21 cellular contexts compared by ENCODE assay signal in the genomic region with DNA sequence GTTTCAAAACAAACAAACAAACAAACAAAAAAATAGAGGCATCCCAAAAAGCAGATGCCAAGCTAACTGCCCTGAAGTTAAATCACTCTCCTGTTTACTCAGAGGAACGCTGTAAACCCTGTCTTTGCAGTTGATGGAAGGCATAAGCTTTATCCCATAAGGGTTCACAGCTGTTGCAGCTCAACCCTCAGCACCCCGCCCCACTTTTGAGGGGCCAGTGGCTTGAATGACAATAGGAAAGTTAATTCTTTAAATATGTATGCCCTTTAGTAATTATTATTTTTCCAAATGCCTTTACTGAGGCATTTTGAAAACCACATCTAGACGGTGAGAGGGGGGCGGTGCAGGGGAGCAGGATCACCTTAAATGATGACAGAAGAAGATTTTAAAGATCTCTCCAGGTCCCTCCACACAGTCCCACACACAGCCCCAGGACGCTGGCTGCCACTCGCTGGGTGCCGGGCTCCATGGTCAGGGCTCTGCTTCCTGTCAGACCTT.
"Had no signal": no experiment of that assay in that cellular context is flagged by ENCODE, and none has a peak within 500 bp of the region (broad histone marks: within the 10 kb centered on the region; RNA-seq: fewer than 3 reads in every experiment).

No MANE protein-coding gene starts in this region.

- H3K4me1 ChIP-seq: parathyroid adenoma, right lobe of liver, vagina had no signal

- H3K36me3 ChIP-seq: left ventricle myocardium inferior, neutrophil, right atrium auricular region, right lobe of liver, tibial nerve, vagina had no signal

- H3K27ac ChIP-seq: left ventricle myocardium inferior, neutrophil, parathyroid adenoma, psoas muscle, right atrium auricular region, right lobe of liver, tibial nerve, vagina had no signal

- H3K4me3 ChIP-seq: left ventricle myocardium inferior, psoas muscle, right atrium auricular region, right lobe of liver, smooth muscle cell, tibial nerve, vagina had no signal

- H3K27me3 ChIP-seq: neutrophil, right atrium auricular region, right lobe of liver, tibial nerve, vagina had no signal

- H3K9ac ChIP-seq: parathyroid adenoma had no signal

- FAIRE-seq: islet of Langerhans had no signal

- H3K79me2 ChIP-seq: parathyroid adenoma had no signal

- H2AFZ ChIP-seq: parathyroid adenoma had no signal

- DNase-seq: hypothalamus; immature natural killer cell; left ventricle myocardium inferior; naive thymus-derived CD8-positive, alpha-beta T cell; occipital lobe; psoas muscle; right lobe of liver; stimulated activated CD4-positive, alpha-beta T cell treated with anti-CD3 and anti-CD28 coated beads, Interleukin-1b, Interleukin-23, amount 100 ng/mL, for 48 hours; stimulated activated CD4-positive, alpha-beta T cell treated with anti-CD3 and anti-CD28 coated beads, Interleukin-2, amount 100 ng/mL, for 48 hours; stimulated activated CD4-positive, alpha-beta T cell treated with anti-CD3 and anti-CD28 coated beads, Interleukin-4, amount 100 ng/mL, for 4 hours; stimulated activated CD8-positive, alpha-beta memory T cell treated with anti-CD3 and anti-CD28 coated beads, Interleukin-4, amount 100 ng/mL, for 48 hours; stimulated activated naive CD4-positive, alpha-beta T cell treated with Interleukin-2 at 50 U/mL for 16 hours; stimulated activated naive CD8-positive, alpha-beta T cell treated with anti-CD3 and anti-CD28 coated beads, Interleukin-15, amount 100 ng/mL, for 72 hours had no signal

- H3K4me2 ChIP-seq: smooth muscle cell had no signal

- H3K9me3 ChIP-seq: left ventricle myocardium inferior, neutrophil, psoas muscle, right atrium auricular region, right lobe of liver, tibial nerve, vagina had no signal

- ATAC-seq: naive thymus-derived CD8-positive, alpha-beta T cell; psoas muscle; stimulated activated memory B cell treated with anti-CD40 and anti-IgM and Interleukin-4, amounts not matched to agents 10 μg/mL and 1 μg/mL and 100 μg/mL, for 72 hours; stimulated activated naive CD8-positive, alpha-beta T cell treated with anti-CD3 and anti-CD28 coated beads, Interleukin-15, amount 100 ng/mL, for 72 hours had no signal
